Comparison of ENCODE assay signal across 35 cellular contexts in the genomic region with DNA sequence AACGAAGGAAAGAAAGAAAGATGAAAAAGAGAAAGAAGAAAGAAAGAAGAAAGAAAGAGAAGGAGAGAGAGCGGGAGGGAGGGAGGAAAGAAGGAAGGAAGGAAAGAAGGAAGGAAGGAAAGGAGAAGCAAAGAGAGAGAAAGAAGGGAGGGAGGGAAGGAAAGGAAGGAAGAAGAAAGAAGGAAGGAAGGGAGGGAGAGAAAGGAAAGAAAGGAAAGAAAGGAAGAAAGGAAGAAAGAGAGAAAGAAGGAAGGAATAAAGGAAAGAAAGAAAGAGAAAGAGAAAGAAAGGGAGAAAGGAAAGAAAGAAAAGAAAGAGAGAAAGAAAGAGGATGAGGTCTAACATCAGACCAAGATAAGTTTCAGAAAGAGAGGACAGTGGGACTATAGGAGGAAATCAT. TPM values are rescaled to one million over a fixed set of nuclear protein-coding genes. Genes with fewer than 3 reads are reported as not detected.
"Had no signal": no experiment of that assay in that cellular context is flagged by ENCODE, and none has a peak within 500 bp of the region (broad histone marks: within the 10 kb centered on the region; RNA-seq: fewer than 3 reads in every experiment).

No MANE protein-coding gene starts in this region.

- DNase-seq: Kasumi-1, KG1, MG63, NCI-H1048, NCI-H1092 treated with DMSO at 0.1 percent for 48 hours, NCI-H1105 treated with DMSO at 0.1 percent for 48 hours, NCI-H1417 treated with DMSO at 0.1 percent for 48 hours, NCI-H1436 treated with DMSO at 0.1 percent for 48 hours, NCI-H1694 treated with DMSO at 0.1 percent for 48 hours, NCI-H187 treated with DMSO at 0.1 percent for 48 hours, NCI-H2029, NCI-H2081, NCI-H2171 treated with DMSO at 0.1 percent for 48 hours, NCI-H2227 treated with DMSO at 0.1 percent for 48 hours, NCI-H345, NCI-H446, NCI-H510A treated with DMSO at 0.1 percent for 48 hours, NCI-H526, NCI-H69, NCI-H748 treated with DMSO at 0.1 percent for 48 hours, NCI-H82, PC-9, SHP77, SIG-M5, SJCRH30, SW 1271 had no signal

- ATAC-seq: Panc1, Right ventricle myocardium inferior had no signal

- H3K27ac ChIP-seq: PC-9, RWPE1, SJCRH30, SK-N-MC had no signal

- H3K9me3 ChIP-seq: MG63 had no signal

- H3K4me1 ChIP-seq: SJCRH30 had no signal

- H3K36me3 ChIP-seq: MG63 had no signal

- H2AFZ ChIP-seq: PC-9 had no signal

- FAIRE-seq: RCC 7860 had no signal

- H3K4me2 ChIP-seq: PC-9 had no signal

- H3K27me3 ChIP-seq: SJCRH30 had no signal

- H3K4me3 ChIP-seq: MG63, PC-9, SJCRH30, SK-N-MC had no signal

RNA-seq across cellular contexts. Expression of a gene that starts 9.0 kb away (rescaled TPM):
- total RNA-seq: M059J, NCI-H460, OCI-LY7, Right ventricle myocardium inferior, RPMI7951 had no signal
